8 cellular contexts compared by ENCODE assay signal in genomic region chr4:47668810-47669408, GRCh38.
DNase-seq lines count a peak whose midpoint lies in the region; ATAC-seq and TF ChIP-seq lines count a peak whose summit lies in the region.

No MANE protein-coding gene starts in this region.

- peak overlapping the region; percentile 47 for H3K4me3 ChIP-seq in OCI-LY3 (ENCODE audit: low read length)
- no peak overlapping the region for H3K4me3 ChIP-seq in choroid plexus epithelial cell (ENCODE audit: low read depth, low read length)

- no peak overlapping the region for H3K27ac ChIP-seq in OCI-LY3 (ENCODE audit: low read length)

- no peak overlapping the region for H3K27ac Mint-ChIP-seq in activated T-helper 2 cell treated with anti-CD3 and anti-CD28 coated beads, Interferon-gamma antibody, Interleukin-2, Interleukin-4, amounts not matched to agents 10 μg/mL and 5 μg/mL and 100 μg/mL, durations not matched to agents 14 hours and 24 hours and 36 hours
- H3K27ac Mint-ChIP-seq in T-helper 2 cell treated with Interferon-gamma antibody and Interleukin-4, amounts not matched to agents 5 μg/mL and 100 μg/mL, for 36 hours: no peak overlapping the region

- H4K20me1 ChIP-seq in OCI-LY3 (ENCODE audit: insufficient read depth, low read length): no peaks in the 10 kb centered on the region

- no peaks in the 10 kb centered on the region for H3K9me3 Mint-ChIP-seq in activated T-helper 2 cell treated with anti-CD3 and anti-CD28 coated beads, Interferon-gamma antibody, Interleukin-2, Interleukin-4, amounts not matched to agents 10 μg/mL and 5 μg/mL and 100 μg/mL, durations not matched to agents 14 hours and 24 hours and 36 hours
- H3K9me3 Mint-ChIP-seq in T-helper 2 cell treated with Interferon-gamma antibody and Interleukin-4, amounts not matched to agents 5 μg/mL and 100 μg/mL, for 36 hours: no peaks in the 10 kb centered on the region

- H3K4me1 Mint-ChIP-seq in activated T-helper 2 cell treated with anti-CD3 and anti-CD28 coated beads, Interferon-gamma antibody, Interleukin-2, Interleukin-4, amounts not matched to agents 10 μg/mL and 5 μg/mL and 100 μg/mL, durations not matched to agents 14 hours and 24 hours and 36 hours (ENCODE audit: low read depth): peaks cover 2% of the 10 kb centered on the region
- H3K4me1 Mint-ChIP-seq in T-helper 2 cell treated with Interferon-gamma antibody and Interleukin-4, amounts not matched to agents 5 μg/mL and 100 μg/mL, for 36 hours (ENCODE audit: low read depth): no peaks in the 10 kb centered on the region

- TF ChIP-seq CTCF in OCI-LY3 (IDR thresholded peaks at IDR 0.05; ENCODE audit: low read depth, low read length) (peak; percentile 84), choroid plexus epithelial cell (conservative IDR thresholded peaks at IDR 0.05; ENCODE audit: low read depth, low read length) (peak; percentile 78)

- no peak overlapping the region for H2AFZ ChIP-seq in OCI-LY3 (ENCODE audit: low read depth, low read length)

- peaks cover 23% of the 10 kb centered on the region for H3K4me1 ChIP-seq in OCI-LY3 (ENCODE audit: low read length)

- peaks cover 19% of the 10 kb centered on the region for H3K27me3 ChIP-seq in OCI-LY3 (ENCODE audit: low read depth, low read length)

- H3K4me3 Mint-ChIP-seq in activated T-helper 2 cell treated with anti-CD3 and anti-CD28 coated beads, Interferon-gamma antibody, Interleukin-2, Interleukin-4, amounts not matched to agents 10 μg/mL and 5 μg/mL and 100 μg/mL, durations not matched to agents 14 hours and 24 hours and 36 hours (ENCODE audit: low read depth): no peak overlapping the region
- H3K4me3 Mint-ChIP-seq in T-helper 2 cell treated with Interferon-gamma antibody and Interleukin-4, amounts not matched to agents 5 μg/mL and 100 μg/mL, for 36 hours: no peak overlapping the region

- H3K9me3 ChIP-seq in OCI-LY3 (ENCODE audit: insufficient read depth, low read length): no peaks in the 10 kb centered on the region

- intact Hi-C loops in activated T-helper 2 cell treated with anti-CD3 and anti-CD28 coated beads, Interferon-gamma antibody, Interleukin-2, Interleukin-4, amounts not matched to agents 10 μg/mL and 5 μg/mL and 100 μg/mL, durations not matched to agents 14 hours and 24 hours and 36 hours (cut with micrococcal nuclease): loop anchor here (5.0 kb wide), 1 partner anchor 418 kb away; no protein-coding TSS in a partner anchor

- H3K4me2 ChIP-seq in OCI-LY3 (ENCODE audit: low read length): peak overlapping the region; percentile 62

- H3K36me3 Mint-ChIP-seq in activated T-helper 2 cell treated with anti-CD3 and anti-CD28 coated beads, Interferon-gamma antibody, Interleukin-2, Interleukin-4, amounts not matched to agents 10 μg/mL and 5 μg/mL and 100 μg/mL, durations not matched to agents 14 hours and 24 hours and 36 hours (ENCODE audit: low read depth): no peaks in the 10 kb centered on the region
- H3K36me3 Mint-ChIP-seq in T-helper 2 cell treated with Interferon-gamma antibody and Interleukin-4, amounts not matched to agents 5 μg/mL and 100 μg/mL, for 36 hours (ENCODE audit: low read depth): no peaks in the 10 kb centered on the region

- H3K27me3 Mint-ChIP-seq in activated T-helper 2 cell treated with anti-CD3 and anti-CD28 coated beads, Interferon-gamma antibody, Interleukin-2, Interleukin-4, amounts not matched to agents 10 μg/mL and 5 μg/mL and 100 μg/mL, durations not matched to agents 14 hours and 24 hours and 36 hours (ENCODE audit: low read depth): peaks cover 12% of the 10 kb centered on the region
- peaks cover 13% of the 10 kb centered on the region for H3K27me3 Mint-ChIP-seq in T-helper 2 cell treated with Interferon-gamma antibody and Interleukin-4, amounts not matched to agents 5 μg/mL and 100 μg/mL, for 36 hours (ENCODE audit: low read depth)

- ATAC-seq in GM18867 (IDR thresholded peaks at IDR 0.05; ENCODE audit: unreplicated experiment) (peak; percentile 84), HG03354 (IDR thresholded peaks at IDR 0.05; ENCODE audit: poor library complexity, severe bottlenecking, unreplicated experiment) (peak; percentile 90)

- H3K9ac ChIP-seq in OCI-LY3 (ENCODE audit: low read length): no peak overlapping the region

- DNase-seq in COR-L47 (lab: John Stamatoyannopoulos, UW) (peak; percentile 18), choroid plexus epithelial cell (ENCODE audit: low read depth) (peak; percentile 82), lung microvascular endothelial cell (ENCODE audit: low read depth in 2 of 2) (peak; percentile 62 to 69)
- no peak for DNase-seq in activated T-helper 2 cell treated with anti-CD3 and anti-CD28 coated beads, Interferon-gamma antibody, Interleukin-2, Interleukin-4, amounts not matched to agents 10 μg/mL and 5 μg/mL and 100 μg/mL, durations not matched to agents 14 hours and 24 hours and 36 hours (ENCODE audit: low spot score)
- no peak for DNase-seq in T-helper 2 cell treated with Interferon-gamma antibody and Interleukin-4, amounts not matched to agents 5 μg/mL and 100 μg/mL, for 36 hours (ENCODE audit: low spot score)

- no peaks in the 10 kb centered on the region for H3K36me3 ChIP-seq in OCI-LY3 (replicated peaks; ENCODE audit: low read depth, low read length)

- H3K79me2 ChIP-seq in OCI-LY3 (ENCODE audit: low read length): no peaks in the 10 kb centered on the region

Comparison
In these comparisons a context has a peak if more than half of its experiments do, and no peak if none do; other contexts are left out.
1. DNase-seq: peak in COR-L47 (single experiment), choroid plexus epithelial cell (single experiment) and lung microvascular endothelial cell (2 of 2); none in activated T-helper 2 cell treated with anti-CD3 and anti-CD28 coated beads, Interferon-gamma antibody, Interleukin-2, Interleukin-4, amounts not matched to agents 10 μg/mL and 5 μg/mL and 100 μg/mL, durations not matched to agents 14 hours and 24 hours and 36 hours (single experiment) and T-helper 2 cell treated with Interferon-gamma antibody and Interleukin-4, amounts not matched to agents 5 μg/mL and 100 μg/mL, for 36 hours (single experiment).